In genomic region chr17:37299257-37299985, GRCh38 we compare ENCODE assay signal across 10 cellular contexts.
DNase-seq lines count a peak whose midpoint lies in the region; ATAC-seq, FAIRE-seq and TF ChIP-seq lines count a peak whose summit lies in the region.
"Had no signal": no experiment of that assay in that cellular context is flagged by ENCODE, and none has a peak within 500 bp of the region (broad histone marks: within the 10 kb centered on the region; RNA-seq: fewer than 3 reads in every experiment).

No MANE protein-coding gene starts in this region.

- no peak overlapping the region for H3K4me3 Mint-ChIP-seq in naive thymus-derived CD4-positive, alpha-beta T cell

- intact Hi-C loops in Right ventricle myocardium superior (cut with DNase I) (no loop called here), left cardiac atrium (cut with DNase I) (no loop called here), left lung (cut with DNase I) (no loop called here), vagina (cut with DNase I) (no loop called here)
- intact Hi-C loops in naive thymus-derived CD4-positive, alpha-beta T cell (cut with micrococcal nuclease): no loop called here

- H3K4me3 ChIP-seq in left lung (no peak overlapping the region), vagina (no peak overlapping the region)
- H3K4me3 ChIP-seq in naive thymus-derived CD4-positive, alpha-beta T cell (ENCODE audit: low read length): no peak overlapping the region

- H3K27ac ChIP-seq in left lung: peak overlapping the region in 1 of 2 donors; percentile 26
- peak overlapping the region; percentile 27 for H3K27ac ChIP-seq in vagina
- no peak overlapping the region for H3K27ac ChIP-seq in naive thymus-derived CD4-positive, alpha-beta T cell (ENCODE audit: low read depth, low read length)

- H3K36me3 Mint-ChIP-seq in naive thymus-derived CD4-positive, alpha-beta T cell: peaks cover 0 to 10% (median 0%) of the 10 kb centered on the region in 5 donors

- CTCF ChIA-PET in naive thymus-derived CD4-positive, alpha-beta T cell (lab: Charles Lee): no interaction called here

- H3K4me1 ChIP-seq in left lung (peaks cover 12 to 17% of the 10 kb centered on the region in 2 donors), vagina (peaks cover 31% of the 10 kb centered on the region)
- H3K4me1 ChIP-seq in naive thymus-derived CD4-positive, alpha-beta T cell (ENCODE audit: control insufficient read depth in 2 of 2, insufficient read depth in 2 of 2, low read length in 2 of 2): no peaks in the 10 kb centered on the region

- no peak for FAIRE-seq in GM12892 (lab: Jason Lieb, UNC)
- FAIRE-seq: endometrium had no signal

- peaks cover 0 to 14% (median 0%) of the 10 kb centered on the region in 7 donors for H3K4me1 Mint-ChIP-seq in naive thymus-derived CD4-positive, alpha-beta T cell

- H3K9me3 ChIP-seq in left lung: no peaks in the 10 kb centered on the region
- H3K9me3 ChIP-seq in vagina: no peaks in the 10 kb centered on the region
- H3K9me3 ChIP-seq in naive thymus-derived CD4-positive, alpha-beta T cell (ENCODE audit: control insufficient read depth in 2 of 3, low read length in 3 of 3): no peaks in the 10 kb centered on the region

- DNase-seq in Right ventricle myocardium superior (no peak), left cardiac atrium (no peak), cerebellum (ENCODE audit: low spot score) (peak; percentile 38), left lung (no peak), vagina (ENCODE audit: extremely low spot score in 2 of 2) (no peak), SIG-M5 treated with dmso at 0.1 percent for 504 hours (lab: John Stamatoyannopoulos, UW; ENCODE audit: unreplicated experiment) (no peak), GM12892 (ENCODE audit: insufficient read length) (no peak)
- DNase-seq in naive thymus-derived CD4-positive, alpha-beta T cell: no peak
- DNase-seq: SHP77 treated with DMSO at 0.1 percent for 48 hours had no signal

- peak; percentile 61 for ATAC-seq in Right ventricle myocardium superior (ENCODE audit: poor library complexity)
- no peak for ATAC-seq in left cardiac atrium
- ATAC-seq in left lung: peak; percentile 41
- ATAC-seq in naive thymus-derived CD4-positive, alpha-beta T cell: no peak

- H3K27me3 ChIP-seq in left lung (no peaks in the 10 kb centered on the region), vagina (no peaks in the 10 kb centered on the region)
- H3K27me3 ChIP-seq in naive thymus-derived CD4-positive, alpha-beta T cell (ENCODE audit: control insufficient read depth in 2 of 2, insufficient read depth in 2 of 2, low read length in 2 of 2): no peaks in the 10 kb centered on the region

- no peak for TF ChIP-seq CTCF in left lung (IDR thresholded peaks at IDR 0.05)
- no peak for TF ChIP-seq CTCF in vagina (IDR thresholded peaks at IDR 0.05)

- H3K27me3 Mint-ChIP-seq in naive thymus-derived CD4-positive, alpha-beta T cell: no peaks in the 10 kb centered on the region

- no peak overlapping the region for H3K27ac Mint-ChIP-seq in naive thymus-derived CD4-positive, alpha-beta T cell

- TF ChIP-seq POLR2A in vagina (IDR thresholded peaks at IDR 0.05) (no peak), GM12892 (IDR thresholded peaks at IDR 0.05; ENCODE audit: low read depth, low read length) (no peak)

- no peaks in the 10 kb centered on the region for H3K9me3 Mint-ChIP-seq in naive thymus-derived CD4-positive, alpha-beta T cell

- POLR2A ChIA-PET in naive thymus-derived CD4-positive, alpha-beta T cell (lab: Charles Lee): no interaction called here

- H3K36me3 ChIP-seq in left lung (peaks cover 0 to 10% of the 10 kb centered on the region in 2 donors), vagina (peaks cover 0 to 5% of the 10 kb centered on the region in 2 donors)
- H3K36me3 ChIP-seq in naive thymus-derived CD4-positive, alpha-beta T cell (ENCODE audit: control insufficient read depth in 2 of 3, insufficient read depth in 3 of 3, low read length in 3 of 3): no peaks in the 10 kb centered on the region

Comparison
In these comparisons a context has a peak if more than half of its experiments do, and no peak if none do; other contexts are left out.
1. ATAC-seq: peak in Right ventricle myocardium superior (single experiment) and left lung (single experiment); none in left cardiac atrium (0 of 2) and naive thymus-derived CD4-positive, alpha-beta T cell (single experiment).